21 cellular contexts compared by ENCODE assay signal in the genomic region with DNA sequence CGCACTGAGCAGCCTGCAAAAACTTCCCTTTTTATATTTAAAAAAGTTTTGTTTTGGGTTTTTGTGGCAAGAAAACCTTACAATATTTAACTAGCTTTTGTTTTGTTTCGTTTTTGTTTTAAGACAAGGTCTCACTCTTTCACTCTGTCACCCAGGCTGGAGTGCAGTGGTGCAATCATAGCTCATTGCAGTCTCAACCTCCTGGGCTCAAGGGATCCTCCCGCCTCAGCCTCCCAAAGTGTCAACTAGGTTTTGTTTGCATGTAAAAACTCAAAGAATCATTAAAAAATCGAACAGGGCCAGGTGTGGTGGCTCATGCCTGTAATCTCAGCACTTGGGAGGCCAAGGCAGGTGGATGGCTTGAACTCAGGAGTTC.
"Had no signal": no experiment of that assay in that cellular context is flagged by ENCODE, and none has a peak within 500 bp of the region (broad histone marks: within the 10 kb centered on the region; RNA-seq: fewer than 3 reads in every experiment).

No MANE protein-coding gene starts in this region.

- H3K4me3 ChIP-seq: esophagus squamous epithelium, gastroesophageal sphincter, left lung, lower lobe of right lung, psoas muscle, thoracic aorta had no signal

- H3K36me3 Mint-ChIP-seq: memory B cell; naive thymus-derived CD4-positive, alpha-beta T cell; stimulated activated naive B cell treated with anti-CD40 and anti-IgM and Interleukin-4, amounts not matched to agents 10 μg/mL and 1 μg/mL and 100 μg/mL, for 72 hours had no signal

- H3K9me3 ChIP-seq: esophagus squamous epithelium, gastroesophageal sphincter, left lung, lower lobe of right lung, neutrophil, psoas muscle, thoracic aorta had no signal

- H3K27ac ChIP-seq: esophagus squamous epithelium, gastroesophageal sphincter, left lung, lower lobe of right lung, neutrophil, psoas muscle, thoracic aorta had no signal

- H3K27me3 Mint-ChIP-seq: naive thymus-derived CD4-positive, alpha-beta T cell; stimulated activated naive B cell treated with anti-CD40 and anti-IgM and Interleukin-4, amounts not matched to agents 10 μg/mL and 1 μg/mL and 100 μg/mL, for 72 hours; stimulated activated naive CD8-positive, alpha-beta T cell treated with anti-CD3 and anti-CD28 coated beads, Interleukin-15, amount 100 ng/mL, for 72 hours had no signal

- H3K9me3 Mint-ChIP-seq: memory B cell; naive thymus-derived CD4-positive, alpha-beta T cell; stimulated activated naive CD8-positive, alpha-beta T cell treated with anti-CD3 and anti-CD28 coated beads, Interleukin-15, amount 100 ng/mL, for 72 hours had no signal

- H3K36me3 ChIP-seq: esophagus squamous epithelium, gastroesophageal sphincter, left lung, lower lobe of right lung, neutrophil, thoracic aorta had no signal

- H3K4me3 Mint-ChIP-seq: memory B cell; naive thymus-derived CD4-positive, alpha-beta T cell; stimulated activated naive B cell treated with anti-CD40 and anti-IgM and Interleukin-4, amounts not matched to agents 10 μg/mL and 1 μg/mL and 100 μg/mL, for 72 hours; stimulated activated naive CD8-positive, alpha-beta T cell treated with anti-CD3 and anti-CD28 coated beads, Interleukin-15, amount 100 ng/mL, for 72 hours had no signal

- H3K4me1 ChIP-seq: gastroesophageal sphincter, left lung, lower lobe of right lung, psoas muscle had no signal

- H3K27me3 ChIP-seq: esophagus squamous epithelium, gastroesophageal sphincter, left lung, neutrophil had no signal

- H3K27ac Mint-ChIP-seq: memory B cell; naive thymus-derived CD4-positive, alpha-beta T cell; stimulated activated naive B cell treated with anti-CD40 and anti-IgM and Interleukin-4, amounts not matched to agents 10 μg/mL and 1 μg/mL and 100 μg/mL, for 72 hours; stimulated activated naive CD8-positive, alpha-beta T cell treated with anti-CD3 and anti-CD28 coated beads, Interleukin-15, amount 100 ng/mL, for 72 hours had no signal

- H3K4me1 Mint-ChIP-seq: memory B cell; stimulated activated naive B cell treated with anti-CD40 and anti-IgM and Interleukin-4, amounts not matched to agents 10 μg/mL and 1 μg/mL and 100 μg/mL, for 72 hours; stimulated activated naive CD8-positive, alpha-beta T cell treated with anti-CD3 and anti-CD28 coated beads, Interleukin-15, amount 100 ng/mL, for 72 hours had no signal

- DNase-seq: dermis blood vessel endothelial cell; esophagus squamous epithelium; foreskin fibroblast; glutamatergic neuron; islet precursor cell; left lung; lower lobe of right lung; midbrain; naive thymus-derived CD4-positive, alpha-beta T cell; psoas muscle; retina; stimulated activated CD4-positive, alpha-beta T cell treated with anti-CD3 and anti-CD28 coated beads, Interleukin-2, amount 100 ng/mL, for 24 hours; stimulated activated CD4-positive, alpha-beta T cell treated with anti-CD3 and anti-CD28 coated beads, Interleukin-4, amount 100 ng/mL, for 4 hours; stimulated activated naive B cell treated with anti-CD40 and anti-IgM and Interleukin-4, amounts not matched to agents 10 μg/mL and 1 μg/mL and 100 μg/mL, for 72 hours; stimulated activated naive CD8-positive, alpha-beta T cell treated with anti-CD3 and anti-CD28 coated beads, Interleukin-15, amount 100 ng/mL, for 72 hours; substantia nigra; trophoblast cell had no signal
